Comparison of ENCODE assay signal across 10 cellular contexts in genomic region chr1:117658676-117659075, GRCh38. TPM values are rescaled to one million over a fixed set of nuclear protein-coding genes. Genes with fewer than 3 reads are reported as not detected.
DNase-seq lines count a peak whose midpoint lies in the region; ATAC-seq and TF ChIP-seq lines count a peak whose summit lies in the region.
"Had no signal": no experiment of that assay in that cellular context is flagged by ENCODE, and none has a peak within 500 bp of the region (broad histone marks: within the 10 kb centered on the region; RNA-seq: fewer than 3 reads in every experiment).

No MANE protein-coding gene starts in this region.

- H2BK5ac ChIP-seq in neuronal stem cell (ENCODE audit: low read length), result no peak overlapping the region

- peaks cover 9% of the 10 kb centered on the region for H3K27me3 Mint-ChIP-seq in CD4-positive, alpha-beta T cell
- no peaks in the 10 kb centered on the region for H3K27me3 Mint-ChIP-seq in effector memory CD8-positive, alpha-beta T cell

- H3K9me3 ChIP-seq in CD4-positive, alpha-beta T cell (ENCODE audit: control insufficient read depth, low read length), result no peaks in the 10 kb centered on the region
- H3K9me3 ChIP-seq in WERI-Rb-1 (ENCODE audit: severe bottlenecking), result no peaks in the 10 kb centered on the region
- no peaks in the 10 kb centered on the region for H3K9me3 ChIP-seq in neuronal stem cell (replicated peaks in 1 of 2; ENCODE audit: control insufficient read depth in 2 of 2, insufficient read depth in 1 of 2, low read depth in 1 of 2, low read length in 2 of 2)

- H3K79me1 ChIP-seq in neuronal stem cell (ENCODE audit: low read depth, low read length), result no peaks in the 10 kb centered on the region

- H2AK5ac ChIP-seq in neuronal stem cell (ENCODE audit: low read depth, low read length), result no peak overlapping the region

- H3K4me2 ChIP-seq in neuronal stem cell (ENCODE audit: insufficient read depth, low read length, poor library complexity, severe bottlenecking), result no peak overlapping the region

- no peak overlapping the region for H3K23ac ChIP-seq in neuronal stem cell (ENCODE audit: low read depth, low read length, poor library complexity)

- H3K27ac ChIP-seq in CD4-positive, alpha-beta T cell (ENCODE audit: low read depth, low read length), result no peak overlapping the region
- H3K27ac ChIP-seq in WERI-Rb-1 (no peak overlapping the region), neuronal stem cell (replicated peaks; ENCODE audit: low read length) (no peak overlapping the region)

- ATAC-seq in CD4-positive, alpha-beta T cell (ENCODE audit: poor library complexity), result peak; percentile 52
- ATAC-seq in HG02623 (IDR thresholded peaks at IDR 0.05; ENCODE audit: unreplicated experiment), result peak; percentile 19
- peak; percentile 57 for ATAC-seq in effector memory CD8-positive, alpha-beta T cell (replicated peaks)

- H3K4me3 ChIP-seq in WERI-Rb-1 (ENCODE audit: low read depth, low read length) (no peak overlapping the region), neuronal stem cell (ENCODE audit: low read length in 2 of 2) (no peak overlapping the region)

- H4K8ac ChIP-seq in neuronal stem cell (ENCODE audit: low read depth, low read length), result no peak overlapping the region

- H3K9me3 Mint-ChIP-seq in CD4-positive, alpha-beta T cell, result peaks cover 11% of the 10 kb centered on the region
- H3K9me3 Mint-ChIP-seq in effector memory CD8-positive, alpha-beta T cell, result no peaks in the 10 kb centered on the region

- no peak for TF ChIP-seq CTCF in CD4-positive, alpha-beta T cell (IDR thresholded peaks at IDR 0.05)
- no peak for TF ChIP-seq CTCF in WERI-Rb-1 (IDR thresholded peaks at IDR 0.05; ENCODE audit: low read depth, low read length)

- no peak overlapping the region for H3K9ac ChIP-seq in neuronal stem cell (ENCODE audit: low read depth, low read length, poor library complexity)

- H3K27ac Mint-ChIP-seq in CD4-positive, alpha-beta T cell, result peak overlapping the region; percentile 90
- H3K27ac Mint-ChIP-seq in effector memory CD8-positive, alpha-beta T cell, result peak overlapping the region; percentile 95 to 100

- POLR2A ChIA-PET in CD4-positive, alpha-beta T cell (lab: Charles Lee), result interaction anchor here (0.8 to 8.5 kb wide), 10 partner anchors 16 to 889 kb away, joined by 3 to 130 read pairs (median 4); partner anchors contain the start of gene TENT5C

- H3K18ac ChIP-seq in neuronal stem cell (ENCODE audit: low read length), result no peak overlapping the region

- no peak overlapping the region for H2AFZ ChIP-seq in neuronal stem cell (ENCODE audit: low read length)

- H3K4me1 ChIP-seq in neuronal stem cell (ENCODE audit: control insufficient read depth in 2 of 2, insufficient read depth in 1 of 2, low read depth in 1 of 2, low read length in 2 of 2), result peaks cover 0 to 1% of the 10 kb centered on the region in 2 donors

- no peaks in the 10 kb centered on the region for H3K27me3 ChIP-seq in CD4-positive, alpha-beta T cell (ENCODE audit: control insufficient read depth, insufficient read depth, low read length)
- H3K27me3 ChIP-seq in WERI-Rb-1 (ENCODE audit: insufficient read depth, low read depth, severe bottlenecking) (no peaks in the 10 kb centered on the region), neuronal stem cell (ENCODE audit: control insufficient read depth in 3 of 3, insufficient read depth in 3 of 3, low read depth in 1 of 3, low read length in 3 of 3) (peaks cover 0 to 10% (median 0%) of the 10 kb centered on the region in 3 experiments)

- H3K4me3 Mint-ChIP-seq in CD4-positive, alpha-beta T cell, result peak overlapping the region; percentile 61
- H3K4me3 Mint-ChIP-seq in effector memory CD8-positive, alpha-beta T cell, result peak overlapping the region; percentile 69 to 74

- H2BK15ac ChIP-seq in neuronal stem cell (ENCODE audit: low read length), result no peak overlapping the region

- H2BK120ac ChIP-seq in neuronal stem cell (ENCODE audit: low read depth, low read length), result no peak overlapping the region

- no peak overlapping the region for H2BK12ac ChIP-seq in neuronal stem cell (ENCODE audit: low read length)

- H3K14ac ChIP-seq in neuronal stem cell (ENCODE audit: low read length), result no peak overlapping the region

- H4K91ac ChIP-seq in neuronal stem cell (ENCODE audit: low read depth, low read length, poor library complexity), result no peak overlapping the region

- H3K36me3 Mint-ChIP-seq in CD4-positive, alpha-beta T cell (ENCODE audit: low read depth), result peaks cover 6% of the 10 kb centered on the region
- peaks cover 39% of the 10 kb centered on the region for H3K36me3 Mint-ChIP-seq in effector memory CD8-positive, alpha-beta T cell (ENCODE audit: insufficient read depth)

- no peak overlapping the region for H3K4ac ChIP-seq in neuronal stem cell (ENCODE audit: low read length)

- WGBS in neuronal stem cell (ENCODE audit: extremely low coverage in 2 of 2, insufficient read length in 2 of 2, insufficient replicate concordance in 1 of 2), 2 donors, result no CpG with 5 or more reads among the region's 3 CpGs

- H3K4me1 Mint-ChIP-seq in CD4-positive, alpha-beta T cell (ENCODE audit: low read depth), result peaks cover 89% of the 10 kb centered on the region
- H3K4me1 Mint-ChIP-seq in effector memory CD8-positive, alpha-beta T cell (ENCODE audit: low read depth in 2 of 2), result peaks cover 89 to 92% of the 10 kb centered on the region in 2 donors

- CTCF ChIA-PET in CD4-positive, alpha-beta T cell (lab: Charles Lee), result interaction anchor here (0.8 to 9.2 kb wide), 3 partner anchors 15 to 124 kb away, joined by 3 to 63 read pairs (median 4); no protein-coding TSS in a partner anchor

- H3K36me3 ChIP-seq in WERI-Rb-1, result no peaks in the 10 kb centered on the region
- H3K36me3 ChIP-seq in neuronal stem cell (replicated peaks in 1 of 2; ENCODE audit: control insufficient read depth in 2 of 2, insufficient read depth in 2 of 2, low read length in 2 of 2), result no peaks in the 10 kb centered on the region

- intact Hi-C loops in CD4-positive, alpha-beta T cell (cut with DNase I, micrococcal nuclease), result loop anchor here in 1 of 2 experiments (5.0 kb wide), 1 partner anchor 79 kb away; no protein-coding TSS in a partner anchor

- peak; percentile 54 to 83 (median 64) for DNase-seq in CD4-positive, alpha-beta T cell
- peak; percentile 44 for DNase-seq in activated CD4-positive, CD25-positive, alpha-beta regulatory T cell treated with anti-CD3 and anti-CD28 coated beads, Interleukin-2, amount 50 U/mL, for 16 hours (ENCODE audit: low read depth, low spot score)
- DNase-seq in effector memory CD8-positive, alpha-beta T cell, result peak; percentile 70 to 73 (median 73)
- DNase-seq in WERI-Rb-1, result no peak
- DNase-seq in NCI-H1105 treated with DMSO at 0.1 percent for 48 hours (lab: John Stamatoyannopoulos, UW), result no peak
- no peak for DNase-seq in occipital lobe (lab: John Stamatoyannopoulos, UW)
- no peak for DNase-seq in neuronal stem cell (ENCODE audit: low spot score)
- DNase-seq: cortex of kidney, NCI-H1092 treated with DMSO at 0.1 percent for 48 hours had no signal

RNA-seq across cellular contexts. Expression of gene TENT5C, which starts 52.8 kb away (rescaled TPM):
- 100 to 1,000 TPM; 122 to 123 TPM for total RNA-seq in CD4-positive, alpha-beta T cell
- 4.7 TPM for total RNA-seq in occipital lobe
- 0.24 TPM for polyA plus RNA-seq in neuronal stem cell (2013, experiment 1 of 2)
- polyA plus RNA-seq in neuronal stem cell (2013, experiment 2 of 2), result 0.22 TPM

Comparison
In these comparisons a context has a peak if more than half of its experiments do, and no peak if none do; other contexts are left out.
1. DNase-seq: peak in CD4-positive, alpha-beta T cell (10 of 10), activated CD4-positive, CD25-positive, alpha-beta regulatory T cell treated with anti-CD3 and anti-CD28 coated beads, Interleukin-2, amount 50 U/mL, for 16 hours (single experiment) and effector memory CD8-positive, alpha-beta T cell (3 of 3); none in WERI-Rb-1 (single experiment), NCI-H1105 treated with DMSO at 0.1 percent for 48 hours (single experiment), occipital lobe (single experiment) and neuronal stem cell (single experiment).
2. RNA of gene TENT5C, which starts 52.8 kb away (total RNA-seq): 122 to 123 TPM in CD4-positive, alpha-beta T cell; 4.7 TPM in occipital lobe (single experiment); every median in the first group is over 10 times any median in the second.
3. Peak in every context shown above with its lines, with median percentiles within 50 percentile points of each other: ATAC-seq.